ENCODE assay signal across 21 cellular contexts in genomic region chr6:125195526-125195925, GRCh38. TPM values are rescaled to one million over a fixed set of nuclear protein-coding genes. Genes with fewer than 3 reads are reported as not detected.
DNase-seq lines count a peak whose midpoint lies in the region; ATAC-seq and TF ChIP-seq lines count a peak whose summit lies in the region.
"Had no signal": no experiment of that assay in that cellular context is flagged by ENCODE, and none has a peak within 500 bp of the region (broad histone marks: within the 10 kb centered on the region; RNA-seq: fewer than 3 reads in every experiment).

No MANE protein-coding gene starts in this region.

- H3K79me1 ChIP-seq in mesenchymal stem cell (replicated peaks; ENCODE audit: low read length, poor library complexity, severe bottlenecking), result peaks cover 12% of the 10 kb centered on the region

- peak overlapping the region in 1 of 2 experiments; percentile 35 for H3K14ac ChIP-seq in mesenchymal stem cell (ENCODE audit: low read length in 2 of 2)

- 97% methylated on average over 3 of the region's 3 CpGs for WGBS in mesenchymal stem cell

- H3K9me3 Mint-ChIP-seq in type B pancreatic cell, result peaks cover 2% of the 10 kb centered on the region
- H3K9me3 Mint-ChIP-seq: CD4-positive, alpha-beta memory T cell; H9; HFFc6 had no signal

- no peak overlapping the region for H3K4me3 ChIP-seq in mesenchymal stem cell (ENCODE audit: insufficient read depth in 1 of 2, low read depth in 1 of 2, low read length in 2 of 2)
- H3K4me3 ChIP-seq in coronary artery, result no peak overlapping the region
- H3K4me3 ChIP-seq: SK-N-MC had no signal

- H4K8ac ChIP-seq in mesenchymal stem cell (ENCODE audit: low read length), result no peak overlapping the region

- no peak for ATAC-seq in GM18907 (IDR thresholded peaks at IDR 0.05; ENCODE audit: unreplicated experiment)

- no peak for TF ChIP-seq CTCF in type B pancreatic cell (conservative IDR thresholded peaks at IDR 0.05)
- TF ChIP-seq CTCF in coronary artery (IDR thresholded peaks at IDR 0.05), result no peak

- no peak overlapping the region for H3K4me2 ChIP-seq in mesenchymal stem cell (ENCODE audit: low read length, poor library complexity, severe bottlenecking)

- no peak overlapping the region for H2AFZ ChIP-seq in mesenchymal stem cell (ENCODE audit: low read depth, low read length)

- no peaks in the 10 kb centered on the region for H3K36me3 ChIP-seq in mesenchymal stem cell (ENCODE audit: control insufficient read depth in 1 of 2, insufficient read depth in 2 of 2, low read depth in 1 of 2, low read length in 2 of 2)

- H3K4me1 ChIP-seq in mesenchymal stem cell (ENCODE audit: control insufficient read depth, insufficient read depth, low read depth, low read length), result peaks cover 12% of the 10 kb centered on the region

- H3K27ac ChIP-seq in mesenchymal stem cell (ENCODE audit: low read length, poor library complexity, severe bottlenecking), result no peak overlapping the region
- H3K27ac ChIP-seq in coronary artery, result no peak overlapping the region
- H3K27ac ChIP-seq: RWPE1, SK-N-MC had no signal

- no peak overlapping the region for H3K4ac ChIP-seq in mesenchymal stem cell (ENCODE audit: low read depth in 1 of 2, low read length in 2 of 2)

- H2AK5ac ChIP-seq in mesenchymal stem cell (ENCODE audit: low read length, severe bottlenecking), result peak overlapping the region; percentile 16

- H2BK15ac ChIP-seq in mesenchymal stem cell (ENCODE audit: low read depth, poor library complexity, severe bottlenecking), result no peak overlapping the region

- no peak overlapping the region for H3K4me3 Mint-ChIP-seq in type B pancreatic cell
- H3K4me3 Mint-ChIP-seq: CD4-positive, alpha-beta memory T cell; H9; HFFc6 had no signal

- no peaks in the 10 kb centered on the region for H3K27me3 ChIP-seq in mesenchymal stem cell (ENCODE audit: control insufficient read depth in 1 of 2, insufficient read depth in 1 of 2, low read length in 2 of 2)

- H3K4me1 Mint-ChIP-seq in type B pancreatic cell (ENCODE audit: unreplicated experiment), result peaks cover 66% of the 10 kb centered on the region

- H3K9ac ChIP-seq in mesenchymal stem cell (ENCODE audit: low read length), result no peak overlapping the region

- peak overlapping the region; percentile 15 for H3K27ac Mint-ChIP-seq in type B pancreatic cell
- H3K27ac Mint-ChIP-seq: CD4-positive, alpha-beta memory T cell; H9; HFFc6 had no signal

- no peak overlapping the region for H3K23ac ChIP-seq in mesenchymal stem cell (ENCODE audit: low read length in 2 of 2)

- H3K27me3 Mint-ChIP-seq in type B pancreatic cell, result no peaks in the 10 kb centered on the region

- H2BK120ac ChIP-seq in mesenchymal stem cell (ENCODE audit: low read depth, low read length), result no peak overlapping the region

- H3K36me3 Mint-ChIP-seq in type B pancreatic cell, result peaks cover 2% of the 10 kb centered on the region
- H3K36me3 Mint-ChIP-seq: CD4-positive, alpha-beta memory T cell had no signal

- no peak overlapping the region for H4K91ac ChIP-seq in mesenchymal stem cell (ENCODE audit: low read length)

- DNase-seq in NCI-H69 (lab: John Stamatoyannopoulos, UW) (peak; percentile 62), mesenchymal stem cell (no peak), renal cortical epithelial cell (ENCODE audit: low read depth) (peak; percentile 59), type B pancreatic cell (ENCODE audit: extremely low spot score, unreplicated experiment) (no peak), coronary artery (ENCODE audit: low spot score) (no peak), NCI-H1105 treated with DMSO at 0.1 percent for 48 hours (lab: John Stamatoyannopoulos, UW) (no peak)
- DNase-seq: Calu3; CD4-positive, alpha-beta memory T cell; DMS53; GF-D8; H9; HFFc6; Karpas-422; NCI-H1417; NCI-H187 treated with DMSO at 0.1 percent for 48 hours; NCI-H2107; NCI-H446 treated with DMSO at 0.1 percent for 48 hours; SHP77 treated with DMSO at 0.1 percent for 48 hours had no signal

- no peak overlapping the region for H2BK5ac ChIP-seq in mesenchymal stem cell (ENCODE audit: low read depth, low read length, poor library complexity, severe bottlenecking)

- H3K9me3 ChIP-seq in mesenchymal stem cell (ENCODE audit: control insufficient read depth, low read length), result no peaks in the 10 kb centered on the region

- peak overlapping the region in 1 of 2 experiments; percentile 11 for H2BK12ac ChIP-seq in mesenchymal stem cell (ENCODE audit: low read length in 2 of 2)

- H3K18ac ChIP-seq in mesenchymal stem cell (ENCODE audit: low read depth in 1 of 2, low read length in 2 of 2), result no peak overlapping the region

RNA-seq across cellular contexts. Expression of gene TPD52L1, which starts 42.0 kb away (rescaled TPM):
- 6.5 TPM for polyA plus RNA-seq in mesenchymal stem cell (2013, experiment 1 of 2)
- polyA plus RNA-seq in mesenchymal stem cell (2013, experiment 2 of 2), result 5.5 TPM
- total RNA-seq in renal cortical epithelial cell (105 and 188 TPM in 2 replicates), type B pancreatic cell (ENCODE audit: low replicate concordance) (80.4 and 142 TPM in 2 replicates)

Comparison
In these comparisons a context has a peak if more than half of its experiments do, and no peak if none do; other contexts are left out.
1. DNase-seq: peak in NCI-H69 (single experiment) and renal cortical epithelial cell (single experiment); none in mesenchymal stem cell (single experiment), type B pancreatic cell (single experiment), coronary artery (single experiment) and NCI-H1105 treated with DMSO at 0.1 percent for 48 hours (single experiment).